Comparison of ENCODE assay signal across 11 cellular contexts in genomic region chr14:22491683-22492483, GRCh38.
DNase-seq lines count a peak whose midpoint lies in the region; ATAC-seq and FAIRE-seq lines count a peak whose summit lies in the region.
"Had no signal": no experiment of that assay in that cellular context is flagged by ENCODE, and none has a peak within 500 bp of the region (broad histone marks: within the 10 kb centered on the region; RNA-seq: fewer than 3 reads in every experiment).

No MANE protein-coding gene starts in this region.

- POLR2A ChIA-PET in naive thymus-derived CD8-positive, alpha-beta T cell (lab: Charles Lee): interaction anchor here (0.8 to 34.2 kb wide), 6 partner anchors 9 to 78 kb away, joined by 3 to 760 read pairs (median 7); no protein-coding TSS in a partner anchor

- no peak for DNase-seq in GM18507 (ENCODE audit: extremely low spot score, insufficient read length, low read depth)
- no peak for DNase-seq in T-helper 2 cell treated with Interferon-gamma antibody and Interleukin-4, amounts not matched to agents 5 μg/mL and 100 μg/mL, for 36 hours (ENCODE audit: low spot score)
- DNase-seq in naive thymus-derived CD8-positive, alpha-beta T cell: peak in 3 of 10 donors; percentile 25 to 41 (median 35)
- no peak for DNase-seq in RPMI8226
- no peak for DNase-seq in AG08395 (ENCODE audit: low spot score)
- DNase-seq in GM19240 (ENCODE audit: insufficient read length, low spot score): no peak
- DNase-seq: amygdala, mesenchymal stem cell, NCI-H1694, SW 1271 had no signal

- H3K36me3 Mint-ChIP-seq in T-helper 2 cell treated with Interferon-gamma antibody and Interleukin-4, amounts not matched to agents 5 μg/mL and 100 μg/mL, for 36 hours (ENCODE audit: low read depth): peaks cover 86% of the 10 kb centered on the region
- peaks cover 0 to 49% (median 32%) of the 10 kb centered on the region in 3 donors for H3K36me3 Mint-ChIP-seq in naive thymus-derived CD8-positive, alpha-beta T cell

- peak; percentile 94 for FAIRE-seq in GM18507 (lab: Jason Lieb, UNC)

- ATAC-seq in GM21526 (IDR thresholded peaks at IDR 0.05; ENCODE audit: low FRiP score, unreplicated experiment): peak; percentile 31
- peak; percentile 27 to 71 for ATAC-seq in naive thymus-derived CD8-positive, alpha-beta T cell

- H3K4me3 Mint-ChIP-seq in T-helper 2 cell treated with Interferon-gamma antibody and Interleukin-4, amounts not matched to agents 5 μg/mL and 100 μg/mL, for 36 hours: peak overlapping the region; percentile 90
- H3K4me3 Mint-ChIP-seq in naive thymus-derived CD8-positive, alpha-beta T cell: peak overlapping the region; percentile 75 to 93 (median 88)

- peaks cover 34% of the 10 kb centered on the region for H3K4me1 Mint-ChIP-seq in T-helper 2 cell treated with Interferon-gamma antibody and Interleukin-4, amounts not matched to agents 5 μg/mL and 100 μg/mL, for 36 hours (ENCODE audit: low read depth)
- peaks cover 0 to 86% (median 11%) of the 10 kb centered on the region in 4 donors for H3K4me1 Mint-ChIP-seq in naive thymus-derived CD8-positive, alpha-beta T cell

- no peaks in the 10 kb centered on the region for H3K9me3 Mint-ChIP-seq in T-helper 2 cell treated with Interferon-gamma antibody and Interleukin-4, amounts not matched to agents 5 μg/mL and 100 μg/mL, for 36 hours
- no peaks in the 10 kb centered on the region for H3K9me3 Mint-ChIP-seq in naive thymus-derived CD8-positive, alpha-beta T cell

- peak overlapping the region; percentile 95 for H3K27ac Mint-ChIP-seq in T-helper 2 cell treated with Interferon-gamma antibody and Interleukin-4, amounts not matched to agents 5 μg/mL and 100 μg/mL, for 36 hours
- peak overlapping the region in 9 of 10 donors; percentile 77 to 98 (median 89) for H3K27ac Mint-ChIP-seq in naive thymus-derived CD8-positive, alpha-beta T cell

- H3K27me3 Mint-ChIP-seq in T-helper 2 cell treated with Interferon-gamma antibody and Interleukin-4, amounts not matched to agents 5 μg/mL and 100 μg/mL, for 36 hours (ENCODE audit: low read depth): no peaks in the 10 kb centered on the region
- no peaks in the 10 kb centered on the region for H3K27me3 Mint-ChIP-seq in naive thymus-derived CD8-positive, alpha-beta T cell
